In the genomic region with DNA sequence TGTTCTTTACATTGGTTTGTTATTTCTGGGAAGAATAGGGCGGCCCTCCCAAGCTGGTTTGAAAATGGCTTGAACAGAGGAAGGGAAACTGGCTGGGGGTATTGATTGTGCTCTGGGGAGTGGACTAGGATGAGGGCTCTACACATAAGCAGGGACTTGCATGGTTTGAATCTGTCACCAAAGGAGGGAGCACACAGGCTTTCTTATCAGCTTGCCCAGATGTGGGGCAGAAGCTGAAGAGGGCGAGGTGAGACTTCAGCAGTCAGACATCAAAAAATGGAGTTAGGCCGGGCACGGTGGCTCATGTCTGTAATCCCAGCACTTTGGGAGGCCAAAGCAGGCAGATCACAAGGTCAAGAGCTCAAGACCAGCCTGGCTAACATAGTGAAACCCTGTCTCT, we compare ENCODE assay signal across 12 cellular contexts. TPM values are rescaled to one million over a fixed set of nuclear protein-coding genes. Genes with fewer than 3 reads are reported as not detected.
DNase-seq lines count a peak whose midpoint lies in the region; ATAC-seq and TF ChIP-seq lines count a peak whose summit lies in the region.
"Had no signal": no experiment of that assay in that cellular context is flagged by ENCODE, and none has a peak within 500 bp of the region (broad histone marks: within the 10 kb centered on the region; RNA-seq: fewer than 3 reads in every experiment).

No MANE protein-coding gene starts in this region.

- peaks cover 2% of the 10 kb centered on the region for H3K27me3 Mint-ChIP-seq in GM23338 (ENCODE audit: insufficient read depth, low read depth, poor library complexity)
- H3K27me3 Mint-ChIP-seq in natural killer cell treated with Interleukin-12 subunit alpha and Interleukin-12 subunit beta and Interleukin-15 and Interleukin-18, amount 100 ng/mL, for 72 hours = peaks cover 0 to 23% of the 10 kb centered on the region in 2 donors
- H3K27me3 Mint-ChIP-seq in mesothelial cell of epicardium (ENCODE audit: low read depth) = peaks cover 24% of the 10 kb centered on the region

- H3K9me3 Mint-ChIP-seq in GM23338 = no peaks in the 10 kb centered on the region; the same call in 2 of the 3 replicates
- H3K9me3 Mint-ChIP-seq in natural killer cell treated with Interleukin-12 subunit alpha and Interleukin-12 subunit beta and Interleukin-15 and Interleukin-18, amount 100 ng/mL, for 72 hours = no peaks in the 10 kb centered on the region
- no peaks in the 10 kb centered on the region for H3K9me3 Mint-ChIP-seq in mesothelial cell of epicardium
- H3K9me3 Mint-ChIP-seq: naive thymus-derived CD4-positive, alpha-beta T cell; stimulated activated naive CD8-positive, alpha-beta T cell treated with anti-CD3 and anti-CD28 coated beads, Interleukin-15, Interleukin-2, amounts not matched to agents 100 ng/mL and 50 ng/mL, for 24 hours had no signal

- H3K4me1 ChIP-seq in GM23338 (ENCODE audit: insufficient read depth) = peaks cover 15% of the 10 kb centered on the region; the same call in 1 of the 2 replicates
- no peaks in the 10 kb centered on the region for H3K4me1 ChIP-seq in uterus
- H3K4me1 ChIP-seq: esophagus squamous epithelium had no signal

- no peak overlapping the region for H3K27ac Mint-ChIP-seq in GM23338
- peak overlapping the region; percentile 47 to 83 for H3K27ac Mint-ChIP-seq in natural killer cell treated with Interleukin-12 subunit alpha and Interleukin-12 subunit beta and Interleukin-15 and Interleukin-18, amount 100 ng/mL, for 72 hours
- H3K27ac Mint-ChIP-seq in mesothelial cell of epicardium = no peak overlapping the region
- H3K27ac Mint-ChIP-seq: stimulated activated naive CD8-positive, alpha-beta T cell treated with anti-CD3 and anti-CD28 coated beads, Interleukin-15, Interleukin-2, amounts not matched to agents 100 ng/mL and 50 ng/mL, for 24 hours had no signal

- no peak overlapping the region for H3K27ac ChIP-seq in GM23338 (ENCODE audit: low read depth)
- no peak overlapping the region for H3K27ac ChIP-seq in uterus
- H3K27ac ChIP-seq: esophagus squamous epithelium had no signal

- H3K36me3 Mint-ChIP-seq in GM23338 (ENCODE audit: low read depth) = no peaks in the 10 kb centered on the region
- no peaks in the 10 kb centered on the region for H3K36me3 Mint-ChIP-seq in natural killer cell treated with Interleukin-12 subunit alpha and Interleukin-12 subunit beta and Interleukin-15 and Interleukin-18, amount 100 ng/mL, for 72 hours
- no peaks in the 10 kb centered on the region for H3K36me3 Mint-ChIP-seq in mesothelial cell of epicardium

- no peaks in the 10 kb centered on the region for H3K9me2 ChIP-seq in GM23338 (ENCODE audit: insufficient read depth)

- H3K4me3 ChIP-seq in GM23338 (no peak overlapping the region), uterus (no peak overlapping the region)
- H3K4me3 ChIP-seq: esophagus squamous epithelium had no signal

- no peak for TF ChIP-seq POLR2A in uterus (IDR thresholded peaks at IDR 0.05)

- no peak overlapping the region for H3K4me3 Mint-ChIP-seq in GM23338
- peak overlapping the region; percentile 77 for H3K4me3 Mint-ChIP-seq in natural killer cell treated with Interleukin-12 subunit alpha and Interleukin-12 subunit beta and Interleukin-15 and Interleukin-18, amount 100 ng/mL, for 72 hours
- no peak overlapping the region for H3K4me3 Mint-ChIP-seq in mesothelial cell of epicardium
- H3K4me3 Mint-ChIP-seq: stimulated activated naive CD8-positive, alpha-beta T cell treated with anti-CD3 and anti-CD28 coated beads, Interleukin-15, Interleukin-2, amounts not matched to agents 100 ng/mL and 50 ng/mL, for 24 hours had no signal

- H3K27me3 ChIP-seq in GM23338 (ENCODE audit: insufficient read depth) = no peaks in the 10 kb centered on the region
- H3K27me3 ChIP-seq in uterus = no peaks in the 10 kb centered on the region
- H3K27me3 ChIP-seq: esophagus squamous epithelium had no signal

- no peak for TF ChIP-seq CTCF in GM23338 (conservative IDR thresholded peaks at IDR 0.05; ENCODE audit: low read depth in 2 of 2)
- no peak for TF ChIP-seq CTCF in mesothelial cell of epicardium (IDR thresholded peaks at IDR 0.05; ENCODE audit: unreplicated experiment)
- no peak for TF ChIP-seq CTCF in uterus (IDR thresholded peaks at IDR 0.05)

- H2AFZ ChIP-seq in GM23338 = peak overlapping the region; percentile 69; the same call in 1 of the 2 replicates

- no peaks in the 10 kb centered on the region for H3K9me3 ChIP-seq in uterus
- H3K9me3 ChIP-seq: esophagus squamous epithelium had no signal

- DNase-seq in GM23338 (ENCODE audit: low spot score) (no peak), epidermal melanocyte (ENCODE audit: insufficient read length, low spot score) (no peak), mesothelial cell of epicardium (ENCODE audit: low spot score in 2 of 2, unreplicated experiment in 2 of 2) (no peak), uterus (no peak)
- no peak for DNase-seq in natural killer cell treated with Interleukin-12 subunit alpha and Interleukin-12 subunit beta and Interleukin-15 and Interleukin-18, amount 100 ng/mL, for 72 hours (ENCODE audit: low spot score)
- DNase-seq: esophagus squamous epithelium; naive thymus-derived CD4-positive, alpha-beta T cell; NCI-H2081 treated with DMSO at 0.1 percent for 48 hours had no signal

- ATAC-seq in GM19324 (IDR thresholded peaks at IDR 0.05; ENCODE audit: low FRiP score, unreplicated experiment) = peak; percentile 21
- ATAC-seq in GM23338 = no peak
- ATAC-seq in HG03342 (IDR thresholded peaks at IDR 0.05; ENCODE audit: unreplicated experiment) = peak; percentile 19
- ATAC-seq in natural killer cell treated with Interleukin-12 subunit alpha and Interleukin-12 subunit beta and Interleukin-15 and Interleukin-18, amount 100 ng/mL, for 72 hours = no peak
- ATAC-seq: Panc1 had no signal

- peaks cover 7% of the 10 kb centered on the region for H3K4me1 Mint-ChIP-seq in GM23338
- H3K4me1 Mint-ChIP-seq in natural killer cell treated with Interleukin-12 subunit alpha and Interleukin-12 subunit beta and Interleukin-15 and Interleukin-18, amount 100 ng/mL, for 72 hours (ENCODE audit: low read depth in 2 of 2) = peaks cover 26 to 30% of the 10 kb centered on the region in 2 donors
- H3K4me1 Mint-ChIP-seq in mesothelial cell of epicardium = no peaks in the 10 kb centered on the region

- H3K36me3 ChIP-seq in GM23338 (ENCODE audit: insufficient read depth) (no peaks in the 10 kb centered on the region), uterus (no peaks in the 10 kb centered on the region)
- H3K36me3 ChIP-seq: esophagus squamous epithelium had no signal

- intact Hi-C loops in uterus (cut with DNase I; ENCODE audit: low total_unique reads) = no loop called here

- no peak overlapping the region for H3K4me2 ChIP-seq in GM23338

- H3K79me2 ChIP-seq in GM23338 (replicated peaks; ENCODE audit: insufficient read depth) = no peaks in the 10 kb centered on the region

- H4K20me1 ChIP-seq in GM23338 (replicated peaks; ENCODE audit: insufficient read depth) = no peaks in the 10 kb centered on the region; the same call in 1 of the 2 replicates

- H3F3A ChIP-seq in GM23338 (replicated peaks; ENCODE audit: low read depth) = no peaks in the 10 kb centered on the region

TF ChIP-seq in GM23338, 12 proteins besides CTCF, POLR2A, EP300 and RAD21 (continues in another document):
- TF ChIP-seq JUNB (IDR thresholded peaks at IDR 0.05; ENCODE audit: unreplicated experiment) = no peak
- no peak for TF ChIP-seq ZNF331 (CRISPR knock-in tag; IDR thresholded peaks at IDR 0.05; ENCODE audit: low read depth)
- TF ChIP-seq, protein P1, sequence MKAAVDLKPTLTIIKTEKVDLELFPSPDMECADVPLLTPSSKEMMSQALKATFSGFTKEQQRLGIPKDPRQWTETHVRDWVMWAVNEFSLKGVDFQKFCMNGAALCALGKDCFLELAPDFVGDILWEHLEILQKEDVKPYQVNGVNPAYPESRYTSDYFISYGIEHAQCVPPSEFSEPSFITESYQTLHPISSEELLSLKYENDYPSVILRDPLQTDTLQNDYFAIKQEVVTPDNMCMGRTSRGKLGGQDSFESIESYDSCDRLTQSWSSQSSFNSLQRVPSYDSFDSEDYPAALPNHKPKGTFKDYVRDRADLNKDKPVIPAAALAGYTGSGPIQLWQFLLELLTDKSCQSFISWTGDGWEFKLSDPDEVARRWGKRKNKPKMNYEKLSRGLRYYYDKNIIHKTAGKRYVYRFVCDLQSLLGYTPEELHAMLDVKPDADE (IDR thresholded peaks at IDR 0.05) = no peak
- TF ChIP-seq EZH2 (IDR thresholded peaks at IDR 0.05; ENCODE audit: low read depth, unreplicated experiment) = no peak
- TF ChIP-seq EZH2phosphoT487 (IDR thresholded peaks at IDR 0.05; ENCODE audit: unreplicated experiment) = no peak

RNA-seq across cellular contexts. Expression of a gene that starts 7.2 kb away (rescaled TPM):
- total RNA-seq in GM23338 (2014; rRNA removed; shearing (Covaris generic)) = 80.4 and 92.3 TPM in 2 replicates
- polyA plus RNA-seq in GM23338 (2016; fragmentation: Nextera tagmentation; extraction: Ambion mirVana) = 16.7 and 20.7 TPM in 2 replicates
- total RNA-seq in natural killer cell treated with Interleukin-12 subunit alpha and Interleukin-12 subunit beta and Interleukin-15 and Interleukin-18, amount 100 ng/mL, for 72 hours = 10 to 100 TPM; 19.1 to 33.0 TPM
- 31.7 to 33.2 TPM (median 33.0 TPM) in 3 replicates for total RNA-seq in mesothelial cell of epicardium
- total RNA-seq in uterus = 10 to 100 TPM; 37.9 to 85.8 (median 50.4) TPM

Comparison
In these comparisons a context has a peak if more than half of its experiments do, and no peak if none do; other contexts are left out.
1. ATAC-seq: peak in GM19324 (single experiment) and HG03342 (single experiment); none in GM23338 (single experiment) and natural killer cell treated with Interleukin-12 subunit alpha and Interleukin-12 subunit beta and Interleukin-15 and Interleukin-18, amount 100 ng/mL, for 72 hours (0 of 2).
2. H3K27ac Mint-ChIP-seq: peak in natural killer cell treated with Interleukin-12 subunit alpha and Interleukin-12 subunit beta and Interleukin-15 and Interleukin-18, amount 100 ng/mL, for 72 hours (2 of 2); none in GM23338 (single experiment) and mesothelial cell of epicardium (single experiment).